8 cellular contexts compared by ENCODE assay signal in genomic region chr16:56610017-56610608, GRCh38. TPM values are rescaled to one million over a fixed set of nuclear protein-coding genes. Genes with fewer than 3 reads are reported as not detected.
DNase-seq lines count a peak whose midpoint lies in the region; ATAC-seq, FAIRE-seq and TF ChIP-seq lines count a peak whose summit lies in the region.

No MANE protein-coding gene starts in this region.

- peak in 1 of 2 experiments; percentile 43; a peak in 1 of 4 replicates for TF ChIP-seq POLR2A in HepG2 (IDR thresholded peaks at IDR 0.05; ENCODE audit: insufficient read depth in 1 of 2, low read depth in 2 of 2, low read length in 2 of 2)

- H3K27ac ChIP-seq in 22Rv1: peak overlapping the region; percentile 68
- no peak overlapping the region for H3K27ac ChIP-seq in HepG2 (ENCODE audit: extremely low read length, insufficient read depth, low read length)

- TF ChIP-seq RAD21 in HepG2 (CRISPR knock-in tag; IDR thresholded peaks at IDR 0.05): no peak

- intact Hi-C loops in HepG2 (cut with micrococcal nuclease; ENCODE audit: unreplicated experiment): no loop called here

- no peak overlapping the region for H2AFZ ChIP-seq in HepG2 (ENCODE audit: low read length)

- in situ Hi-C loops in astrocyte of the cerebellum (cut with HindIII; ENCODE audit: low sequenced_read_pairs) (no loop called here), HepG2 (cut with HindIII; ENCODE audit: extremely low pct_ligation_motif_present, low pct_unique_long_range_greater_than_20kb) (no loop called here)

- 7% methylated on average over 10 of the region's 10 CpGs for WGBS in HepG2 (ENCODE audit: low lambda C conversion rate)

- no peaks in the 10 kb centered on the region for H3K36me3 ChIP-seq in HepG2 (replicated peaks in 1 of 2; ENCODE audit: control insufficient read depth in 1 of 2, insufficient read depth in 2 of 2, low read length in 2 of 2)

- H3K79me2 ChIP-seq in HepG2 (ENCODE audit: insufficient read depth, low read length): no peaks in the 10 kb centered on the region

- POLR2A ChIA-PET in HepG2 (lab: Yijun Ruan, JAX): interaction anchor here (1.2 to 5.3 kb wide), 4 partner anchors 15 to 159 kb away, joined by 3 to 83 read pairs (median 10); partner anchors contain the start of genes MT1E, MT1F, MT1X and NUDT21

- BruUV-seq in HepG2 (replicated peaks; lab: Mats Ljungman, UMichigan): no TSS peak

- peak overlapping the region; percentile 68 for H3K9ac ChIP-seq in HepG2 (ENCODE audit: insufficient read depth, low read depth, low read length)

- CTCF ChIA-PET in HepG2 (lab: Yijun Ruan, JAX; ENCODE audit: low intra/inter-chr PET ratio, low total read pairs): no interaction called here

- ATAC-seq in HG02763 (IDR thresholded peaks at IDR 0.05; ENCODE audit: unreplicated experiment): peak; percentile 32
- no peak for ATAC-seq in HepG2
- no peak for ATAC-seq in GM19328 (IDR thresholded peaks at IDR 0.05; ENCODE audit: unreplicated experiment)

- H3K4me1 ChIP-seq in HepG2 (ENCODE audit: insufficient read depth, low read length): peaks cover 65% of the 10 kb centered on the region

- H3K4me3 ChIP-seq in astrocyte of the cerebellum (ENCODE audit: low read depth, low read length): peak overlapping the region; percentile 88
- peak overlapping the region; percentile 75 to 84 (median 76) for H3K4me3 ChIP-seq in HepG2 (replicated peaks in 1 of 3; ENCODE audit: insufficient read depth in 1 of 3, low read depth in 2 of 3, low read length in 3 of 3)

- TF ChIP-seq EP300 in HepG2 (IDR thresholded peaks at IDR 0.05; ENCODE audit: low read depth in 2 of 2, low read length in 2 of 2): no peak
- TF ChIP-seq EP300 in HepG2 (CRISPR knock-in tag; IDR thresholded peaks at IDR 0.05; ENCODE audit: borderline replicate concordance): no peak

- H4K20me1 ChIP-seq in HepG2 (ENCODE audit: insufficient read depth, low read length): no peaks in the 10 kb centered on the region

- H3K9me3 ChIP-seq in HepG2 (ENCODE audit: low read length): no peaks in the 10 kb centered on the region

- H3K27me3 ChIP-seq in HepG2 (ENCODE audit: control insufficient read depth in 1 of 2, insufficient read depth in 2 of 2, low read length in 2 of 2): no peaks in the 10 kb centered on the region; a peak in 1 of 5 replicates

- DNase-seq in T-helper 2 cell (peak in 4 of 5 experiments; percentile 57 to 83 (median 69)), astrocyte of the cerebellum (ENCODE audit: low read depth) (peak; percentile 60), HepG2 (ENCODE audit: low spot score) (peak; percentile 35), GM19239 (ENCODE audit: insufficient read length, low spot score) (no peak)
- peak; percentile 64 to 79 (median 71) for DNase-seq in stimulated activated CD4-positive, alpha-beta T cell treated with anti-CD3 and anti-CD28 coated beads, TNF-alpha, amount 100 ng/mL, for 24 hours (ENCODE audit: low read depth in 3 of 3)

- H3K4me2 ChIP-seq in HepG2 (ENCODE audit: low read depth, low read length): peak overlapping the region; percentile 91

- FAIRE-seq in HepG2 (lab: Jason Lieb, UNC) (no peak), GM19239 (lab: Jason Lieb, UNC) (no peak)

- no peak for TF ChIP-seq CTCF in 22Rv1 (IDR thresholded peaks at IDR 0.05)
- no peak for TF ChIP-seq CTCF in astrocyte of the cerebellum (IDR thresholded peaks at IDR 0.05; ENCODE audit: low read depth, low read length, missing control alignments)
- TF ChIP-seq CTCF in HepG2 (CRISPR knock-in tag; IDR thresholded peaks at IDR 0.05): 0 out of 2 replicates have a peak, but pooled peaks have one; percentile 30

RNA-seq across cellular contexts. Expression of gene MT2A, which starts 1.7 kb away (rescaled TPM):
- total RNA-seq in HepG2 (2016; rRNA removed; fragmentation: Illumina TruSeq; extraction: Trizol): 371 and 409 TPM in 2 replicates
- total RNA-seq in HepG2 (2016; cell fraction: cytosol; rRNA removed; fragmentation: Illumina TruSeq; extraction: Trizol; ENCODE audit: low read depth): 157 and 189 TPM in 2 replicates
- total RNA-seq in HepG2 (2016; cell fraction: insoluble cytoplasmic fraction; rRNA removed; fragmentation: Illumina TruSeq; extraction: Trizol): 352 and 408 TPM in 2 replicates
- 229 and 245 TPM in 2 replicates for total RNA-seq in HepG2 (2016; cell fraction: membrane; rRNA removed; fragmentation: Illumina TruSeq; extraction: Trizol)
- 163 and 193 TPM in 2 replicates for total RNA-seq in HepG2 (2016; cell fraction: nucleus; rRNA removed; fragmentation: Illumina TruSeq; extraction: Trizol)
- polyA plus RNA-seq in HepG2 (2011; rRNA removed): 115 and 135 TPM in 2 replicates
- polyA plus RNA-seq in HepG2 (2011; cell fraction: cytosol; rRNA removed): 73.7 and 154 TPM in 2 replicates
- polyA plus RNA-seq in HepG2 (2011; cell fraction: nucleus; rRNA removed): 59.7 and 92.9 TPM in 2 replicates
- 238 and 414 TPM in 2 replicates for polyA plus RNA-seq in HepG2 (2012)
- 372 and 462 TPM in 2 replicates for polyA plus RNA-seq in HepG2 (2016; cell fraction: cytosol; fragmentation: Illumina TruSeq; extraction: Trizol; ENCODE audit: low read depth)
- 827 and 1,007 TPM in 2 replicates for polyA plus RNA-seq in HepG2 (2016; cell fraction: insoluble cytoplasmic fraction; fragmentation: Illumina TruSeq; extraction: Trizol; ENCODE audit: low read depth)
- polyA plus RNA-seq in HepG2 (2016; cell fraction: membrane; fragmentation: Illumina TruSeq; extraction: Trizol; ENCODE audit: low read depth): 520 and 590 TPM in 2 replicates
- 496 and 540 TPM in 2 replicates for polyA plus RNA-seq in HepG2 (2016; cell fraction: nucleus; fragmentation: Illumina TruSeq; extraction: Trizol; ENCODE audit: insufficient read depth, low read depth)
- 32.0 and 145 TPM in 2 replicates for polyA minus RNA-seq in HepG2 (2011; rRNA and poly(A)+ RNA removed; ENCODE audit: low replicate concordance)
- polyA minus RNA-seq in HepG2 (2011; cell fraction: cytosol; rRNA and poly(A)+ RNA removed): 123 and 174 TPM in 2 replicates
- 12.1 and 19.8 TPM in 2 replicates for polyA minus RNA-seq in HepG2 (2011; cell fraction: nucleus; rRNA and poly(A)+ RNA removed)

RNA-seq across cellular contexts. Expression of gene MT1E, which starts 15.5 kb away (rescaled TPM):
- total RNA-seq in HepG2 (2016; rRNA removed; fragmentation: Illumina TruSeq; extraction: Trizol): 1,072 and 1,398 TPM in 2 replicates
- total RNA-seq in HepG2 (2016; cell fraction: cytosol; rRNA removed; fragmentation: Illumina TruSeq; extraction: Trizol; ENCODE audit: low read depth): 449 and 580 TPM in 2 replicates
- total RNA-seq in HepG2 (2016; cell fraction: insoluble cytoplasmic fraction; rRNA removed; fragmentation: Illumina TruSeq; extraction: Trizol): 1,060 and 1,516 TPM in 2 replicates
- 620 and 688 TPM in 2 replicates for total RNA-seq in HepG2 (2016; cell fraction: membrane; rRNA removed; fragmentation: Illumina TruSeq; extraction: Trizol)
- total RNA-seq in HepG2 (2016; cell fraction: nucleus; rRNA removed; fragmentation: Illumina TruSeq; extraction: Trizol): 375 and 428 TPM in 2 replicates
- 65.7 and 110 TPM in 2 replicates for polyA plus RNA-seq in HepG2 (2011; rRNA removed)
- 60.2 and 170 TPM in 2 replicates for polyA plus RNA-seq in HepG2 (2011; cell fraction: cytosol; rRNA removed)
- 44.6 and 58.6 TPM in 2 replicates for polyA plus RNA-seq in HepG2 (2011; cell fraction: nucleus; rRNA removed)
- polyA plus RNA-seq in HepG2 (2012): 41.0 and 60.0 TPM in 2 replicates
- polyA plus RNA-seq in HepG2 (2016; cell fraction: cytosol; fragmentation: Illumina TruSeq; extraction: Trizol; ENCODE audit: low read depth): 331 and 417 TPM in 2 replicates
- polyA plus RNA-seq in HepG2 (2016; cell fraction: insoluble cytoplasmic fraction; fragmentation: Illumina TruSeq; extraction: Trizol; ENCODE audit: low read depth): 916 and 1,090 TPM in 2 replicates
- 493 and 496 TPM in 2 replicates for polyA plus RNA-seq in HepG2 (2016; cell fraction: membrane; fragmentation: Illumina TruSeq; extraction: Trizol; ENCODE audit: low read depth)
- 455 and 459 TPM in 2 replicates for polyA plus RNA-seq in HepG2 (2016; cell fraction: nucleus; fragmentation: Illumina TruSeq; extraction: Trizol; ENCODE audit: insufficient read depth, low read depth)
- 37.7 and 61.5 TPM in 2 replicates for polyA minus RNA-seq in HepG2 (2011; rRNA and poly(A)+ RNA removed; ENCODE audit: low replicate concordance)
- polyA minus RNA-seq in HepG2 (2011; cell fraction: cytosol; rRNA and poly(A)+ RNA removed): 10.3 and 29.3 TPM in 2 replicates
- polyA minus RNA-seq in HepG2 (2011; cell fraction: nucleus; rRNA and poly(A)+ RNA removed): 4.0 and 4.5 TPM in 2 replicates

RNA-seq across cellular contexts. Expression of gene MT3, which starts 20.8 kb away (rescaled TPM):
- total RNA-seq in HepG2 (2016; rRNA removed; fragmentation: Illumina TruSeq; extraction: Trizol): not detected in 2 replicates
- not detected in 2 replicates for total RNA-seq in HepG2 (2016; cell fraction: cytosol; rRNA removed; fragmentation: Illumina TruSeq; extraction: Trizol; ENCODE audit: low read depth)
- total RNA-seq in HepG2 (2016; cell fraction: insoluble cytoplasmic fraction; rRNA removed; fragmentation: Illumina TruSeq; extraction: Trizol): not detected in 2 replicates
- not detected in 2 replicates for total RNA-seq in HepG2 (2016; cell fraction: membrane; rRNA removed; fragmentation: Illumina TruSeq; extraction: Trizol)
- not detected in 2 replicates for total RNA-seq in HepG2 (2016; cell fraction: nucleus; rRNA removed; fragmentation: Illumina TruSeq; extraction: Trizol)
- not detected in 2 replicates for polyA plus RNA-seq in HepG2 (2011; rRNA removed)
- polyA plus RNA-seq in HepG2 (2011; cell fraction: cytosol; rRNA removed): not detected in 2 replicates
- polyA plus RNA-seq in HepG2 (2011; cell fraction: nucleus; rRNA removed): not detected in 2 replicates
- polyA plus RNA-seq in HepG2 (2012): not detected in 2 replicates
- polyA plus RNA-seq in HepG2 (2016; cell fraction: cytosol; fragmentation: Illumina TruSeq; extraction: Trizol; ENCODE audit: low read depth): not detected in 2 replicates
- polyA plus RNA-seq in HepG2 (2016; cell fraction: insoluble cytoplasmic fraction; fragmentation: Illumina TruSeq; extraction: Trizol; ENCODE audit: low read depth): not detected in 2 replicates
- polyA plus RNA-seq in HepG2 (2016; cell fraction: membrane; fragmentation: Illumina TruSeq; extraction: Trizol; ENCODE audit: low read depth): not detected in 2 replicates
- polyA plus RNA-seq in HepG2 (2016; cell fraction: nucleus; fragmentation: Illumina TruSeq; extraction: Trizol; ENCODE audit: insufficient read depth, low read depth): not detected in 2 replicates
- not detected in 2 replicates for polyA minus RNA-seq in HepG2 (2011; rRNA and poly(A)+ RNA removed; ENCODE audit: low replicate concordance)
- not detected in 2 replicates for polyA minus RNA-seq in HepG2 (2011; cell fraction: cytosol; rRNA and poly(A)+ RNA removed)
- polyA minus RNA-seq in HepG2 (2011; cell fraction: nucleus; rRNA and poly(A)+ RNA removed): not detected in 2 replicates

RNA-seq across cellular contexts. Expression of gene MT1M, which starts 22.3 kb away (rescaled TPM):
- total RNA-seq in HepG2 (2016; rRNA removed; fragmentation: Illumina TruSeq; extraction: Trizol): 4.6 and 5.5 TPM in 2 replicates
- 3.8 and 10.7 TPM in 2 replicates for total RNA-seq in HepG2 (2016; cell fraction: cytosol; rRNA removed; fragmentation: Illumina TruSeq; extraction: Trizol; ENCODE audit: low read depth)
- 4.5 and 5.2 TPM in 2 replicates for total RNA-seq in HepG2 (2016; cell fraction: insoluble cytoplasmic fraction; rRNA removed; fragmentation: Illumina TruSeq; extraction: Trizol)
- total RNA-seq in HepG2 (2016; cell fraction: membrane; rRNA removed; fragmentation: Illumina TruSeq; extraction: Trizol): 4.8 and 6.1 TPM in 2 replicates
- 1.6 and 1.9 TPM in 2 replicates for total RNA-seq in HepG2 (2016; cell fraction: nucleus; rRNA removed; fragmentation: Illumina TruSeq; extraction: Trizol)
- polyA plus RNA-seq in HepG2 (2011; rRNA removed): not detected in 2 replicates
- polyA plus RNA-seq in HepG2 (2011; cell fraction: cytosol; rRNA removed): 0.17 TPM in 1 of 2 replicates, not detected in the other
- not detected in 2 replicates for polyA plus RNA-seq in HepG2 (2011; cell fraction: nucleus; rRNA removed)
- not detected in 2 replicates for polyA plus RNA-seq in HepG2 (2012)
- polyA plus RNA-seq in HepG2 (2016; cell fraction: cytosol; fragmentation: Illumina TruSeq; extraction: Trizol; ENCODE audit: low read depth): 4.5 and 9.2 TPM in 2 replicates
- 5.1 and 5.3 TPM in 2 replicates for polyA plus RNA-seq in HepG2 (2016; cell fraction: insoluble cytoplasmic fraction; fragmentation: Illumina TruSeq; extraction: Trizol; ENCODE audit: low read depth)
- polyA plus RNA-seq in HepG2 (2016; cell fraction: membrane; fragmentation: Illumina TruSeq; extraction: Trizol; ENCODE audit: low read depth): 4.1 and 7.0 TPM in 2 replicates
- 2.3 and 3.0 TPM in 2 replicates for polyA plus RNA-seq in HepG2 (2016; cell fraction: nucleus; fragmentation: Illumina TruSeq; extraction: Trizol; ENCODE audit: insufficient read depth, low read depth)
- not detected in 2 replicates for polyA minus RNA-seq in HepG2 (2011; rRNA and poly(A)+ RNA removed; ENCODE audit: low replicate concordance)
- polyA minus RNA-seq in HepG2 (2011; cell fraction: cytosol; rRNA and poly(A)+ RNA removed): not detected in 2 replicates
- polyA minus RNA-seq in HepG2 (2011; cell fraction: nucleus; rRNA and poly(A)+ RNA removed): not detected in 2 replicates

RNA-seq across cellular contexts. Expression of gene MT1A, which starts 28.4 kb away (rescaled TPM):
- 10.4 and 14.0 TPM in 2 replicates for total RNA-seq in HepG2 (2016; rRNA removed; fragmentation: Illumina TruSeq; extraction: Trizol)
- 1.2 and 6.7 TPM in 2 replicates for total RNA-seq in HepG2 (2016; cell fraction: cytosol; rRNA removed; fragmentation: Illumina TruSeq; extraction: Trizol; ENCODE audit: low read depth)
- total RNA-seq in HepG2 (2016; cell fraction: insoluble cytoplasmic fraction; rRNA removed; fragmentation: Illumina TruSeq; extraction: Trizol): 11.0 and 11.9 TPM in 2 replicates
- 3.9 and 4.7 TPM in 2 replicates for total RNA-seq in HepG2 (2016; cell fraction: membrane; rRNA removed; fragmentation: Illumina TruSeq; extraction: Trizol)
- total RNA-seq in HepG2 (2016; cell fraction: nucleus; rRNA removed; fragmentation: Illumina TruSeq; extraction: Trizol): 2.4 and 4.5 TPM in 2 replicates
- 4.8 and 8.3 TPM in 2 replicates for polyA plus RNA-seq in HepG2 (2011; rRNA removed)
- 5.8 and 10.7 TPM in 2 replicates for polyA plus RNA-seq in HepG2 (2011; cell fraction: cytosol; rRNA removed)
- polyA plus RNA-seq in HepG2 (2011; cell fraction: nucleus; rRNA removed): 2.9 and 3.7 TPM in 2 replicates
- 4.1 and 6.6 TPM in 2 replicates for polyA plus RNA-seq in HepG2 (2012)
- polyA plus RNA-seq in HepG2 (2016; cell fraction: cytosol; fragmentation: Illumina TruSeq; extraction: Trizol; ENCODE audit: low read depth): 3.5 TPM in 2 replicates
- 12.3 and 12.6 TPM in 2 replicates for polyA plus RNA-seq in HepG2 (2016; cell fraction: insoluble cytoplasmic fraction; fragmentation: Illumina TruSeq; extraction: Trizol; ENCODE audit: low read depth)
- polyA plus RNA-seq in HepG2 (2016; cell fraction: membrane; fragmentation: Illumina TruSeq; extraction: Trizol; ENCODE audit: low read depth): 6.3 and 7.2 TPM in 2 replicates
- polyA plus RNA-seq in HepG2 (2016; cell fraction: nucleus; fragmentation: Illumina TruSeq; extraction: Trizol; ENCODE audit: insufficient read depth, low read depth): 10.5 and 12.1 TPM in 2 replicates
- 9.5 TPM in 1 of 2 replicates, not detected in the other for polyA minus RNA-seq in HepG2 (2011; rRNA and poly(A)+ RNA removed; ENCODE audit: low replicate concordance)
- 2.8 TPM in 1 of 2 replicates, not detected in the other for polyA minus RNA-seq in HepG2 (2011; cell fraction: cytosol; rRNA and poly(A)+ RNA removed)
- polyA minus RNA-seq in HepG2 (2011; cell fraction: nucleus; rRNA and poly(A)+ RNA removed): 1.5 TPM in 1 of 2 replicates, not detected in the other
